Comparison of ENCODE assay signal across 1 cellular context in the genomic region with DNA sequence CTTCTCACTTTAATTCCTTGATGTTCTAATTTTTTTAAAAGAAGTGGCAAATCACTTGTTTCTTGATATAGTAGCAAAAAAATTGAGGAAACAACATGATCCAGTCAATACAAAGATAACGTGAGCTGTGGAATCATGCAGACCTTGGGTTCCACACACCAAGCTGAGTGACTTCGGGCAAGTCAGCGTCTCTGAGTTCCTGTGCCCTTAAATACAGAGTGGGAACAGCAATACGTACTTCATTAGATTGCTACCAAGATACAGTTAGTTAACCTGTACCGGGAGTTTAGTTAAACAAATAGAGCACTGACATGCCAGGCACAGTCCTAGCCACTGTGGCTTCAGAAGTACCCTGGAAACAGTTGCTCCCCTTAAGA.
TF ChIP-seq lines count a peak whose summit lies in the region.

No MANE protein-coding gene starts in this region.

TF ChIP-seq in K562, 482 proteins besides CTCF, POLR2A, EP300 and RAD21 (continued from another document):
- TF ChIP-seq, protein P1, sequence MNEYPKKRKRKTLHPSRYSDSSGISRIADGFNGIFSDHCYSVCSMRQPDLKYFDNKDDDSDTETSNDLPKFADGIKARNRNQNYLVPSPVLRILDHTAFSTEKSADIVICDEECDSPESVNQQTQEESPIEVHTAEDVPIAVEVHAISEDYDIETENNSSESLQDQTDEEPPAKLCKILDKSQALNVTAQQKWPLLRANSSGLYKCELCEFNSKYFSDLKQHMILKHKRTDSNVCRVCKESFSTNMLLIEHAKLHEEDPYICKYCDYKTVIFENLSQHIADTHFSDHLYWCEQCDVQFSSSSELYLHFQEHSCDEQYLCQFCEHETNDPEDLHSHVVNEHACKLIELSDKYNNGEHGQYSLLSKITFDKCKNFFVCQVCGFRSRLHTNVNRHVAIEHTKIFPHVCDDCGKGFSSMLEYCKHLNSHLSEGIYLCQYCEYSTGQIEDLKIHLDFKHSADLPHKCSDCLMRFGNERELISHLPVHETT (CRISPR knock-in tag; conservative IDR thresholded peaks at IDR 0.05 in 1 of 2, IDR thresholded peaks at IDR 0.05 in 1 of 2): no peak
- TF ChIP-seq ZNF184 (CRISPR knock-in tag; IDR thresholded peaks at IDR 0.05) (no peak), SMAD1 (IDR thresholded peaks at IDR 0.05; ENCODE audit: low read depth, low read length, partially characterized antibody) (no peak), HNRNPUL1 (IDR thresholded peaks at IDR 0.05; ENCODE audit: low read length) (no peak), ZFPM2 (CRISPR knock-in tag; IDR thresholded peaks at IDR 0.05) (no peak), ARNT (IDR thresholded peaks at IDR 0.05) (no peak), ZNF785 (CRISPR knock-in tag; IDR thresholded peaks at IDR 0.05) (no peak), ZNF584 (CRISPR knock-in tag; IDR thresholded peaks at IDR 0.05; ENCODE audit: low read depth) (no peak), PHTF2 (CRISPR knock-in tag; IDR thresholded peaks at IDR 0.05) (no peak), E2F3 (CRISPR knock-in tag; IDR thresholded peaks at IDR 0.05) (no peak), HMG20B (CRISPR knock-in tag; IDR thresholded peaks at IDR 0.05) (no peak), CREBBP (IDR thresholded peaks at IDR 0.05; ENCODE audit: low read depth, low read length) (no peak), SRF (CRISPR knock-in tag; IDR thresholded peaks at IDR 0.05) (no peak)
- TF ChIP-seq, protein P2, sequence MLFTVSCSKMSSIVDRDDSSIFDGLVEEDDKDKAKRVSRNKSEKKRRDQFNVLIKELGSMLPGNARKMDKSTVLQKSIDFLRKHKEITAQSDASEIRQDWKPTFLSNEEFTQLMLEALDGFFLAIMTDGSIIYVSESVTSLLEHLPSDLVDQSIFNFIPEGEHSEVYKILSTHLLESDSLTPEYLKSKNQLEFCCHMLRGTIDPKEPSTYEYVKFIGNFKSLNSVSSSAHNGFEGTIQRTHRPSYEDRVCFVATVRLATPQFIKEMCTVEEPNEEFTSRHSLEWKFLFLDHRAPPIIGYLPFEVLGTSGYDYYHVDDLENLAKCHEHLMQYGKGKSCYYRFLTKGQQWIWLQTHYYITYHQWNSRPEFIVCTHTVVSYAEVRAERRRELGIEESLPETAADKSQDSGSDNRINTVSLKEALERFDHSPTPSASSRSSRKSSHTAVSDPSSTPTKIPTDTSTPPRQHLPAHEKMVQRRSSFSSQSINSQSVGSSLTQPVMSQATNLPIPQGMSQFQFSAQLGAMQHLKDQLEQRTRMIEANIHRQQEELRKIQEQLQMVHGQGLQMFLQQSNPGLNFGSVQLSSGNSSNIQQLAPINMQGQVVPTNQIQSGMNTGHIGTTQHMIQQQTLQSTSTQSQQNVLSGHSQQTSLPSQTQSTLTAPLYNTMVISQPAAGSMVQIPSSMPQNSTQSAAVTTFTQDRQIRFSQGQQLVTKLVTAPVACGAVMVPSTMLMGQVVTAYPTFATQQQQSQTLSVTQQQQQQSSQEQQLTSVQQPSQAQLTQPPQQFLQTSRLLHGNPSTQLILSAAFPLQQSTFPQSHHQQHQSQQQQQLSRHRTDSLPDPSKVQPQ (CRISPR knock-in tag; IDR thresholded peaks at IDR 0.05; ENCODE audit: borderline replicate concordance): no peak
- TF ChIP-seq, protein P3, sequence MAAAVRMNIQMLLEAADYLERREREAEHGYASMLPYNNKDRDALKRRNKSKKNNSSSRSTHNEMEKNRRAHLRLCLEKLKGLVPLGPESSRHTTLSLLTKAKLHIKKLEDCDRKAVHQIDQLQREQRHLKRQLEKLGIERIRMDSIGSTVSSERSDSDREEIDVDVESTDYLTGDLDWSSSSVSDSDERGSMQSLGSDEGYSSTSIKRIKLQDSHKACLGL (CRISPR knock-in tag; IDR thresholded peaks at IDR 0.05; ENCODE audit: borderline replicate concordance, poor library complexity, severe bottlenecking): no peak
- TF ChIP-seq, protein P4, sequence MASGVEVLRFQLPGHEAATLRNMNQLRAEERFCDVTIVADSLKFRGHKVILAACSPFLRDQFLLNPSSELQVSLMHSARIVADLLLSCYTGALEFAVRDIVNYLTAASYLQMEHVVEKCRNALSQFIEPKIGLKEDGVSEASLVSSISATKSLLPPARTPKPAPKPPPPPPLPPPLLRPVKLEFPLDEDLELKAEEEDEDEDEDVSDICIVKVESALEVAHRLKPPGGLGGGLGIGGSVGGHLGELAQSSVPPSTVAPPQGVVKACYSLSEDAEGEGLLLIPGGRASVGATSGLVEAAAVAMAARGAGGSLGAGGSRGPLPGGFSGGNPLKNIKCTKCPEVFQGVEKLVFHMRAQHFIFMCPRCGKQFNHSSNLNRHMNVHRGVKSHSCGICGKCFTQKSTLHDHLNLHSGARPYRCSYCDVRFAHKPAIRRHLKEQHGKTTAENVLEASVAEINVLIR (CRISPR knock-in tag; IDR thresholded peaks at IDR 0.05): no peak
- TF ChIP-seq, protein P5, sequence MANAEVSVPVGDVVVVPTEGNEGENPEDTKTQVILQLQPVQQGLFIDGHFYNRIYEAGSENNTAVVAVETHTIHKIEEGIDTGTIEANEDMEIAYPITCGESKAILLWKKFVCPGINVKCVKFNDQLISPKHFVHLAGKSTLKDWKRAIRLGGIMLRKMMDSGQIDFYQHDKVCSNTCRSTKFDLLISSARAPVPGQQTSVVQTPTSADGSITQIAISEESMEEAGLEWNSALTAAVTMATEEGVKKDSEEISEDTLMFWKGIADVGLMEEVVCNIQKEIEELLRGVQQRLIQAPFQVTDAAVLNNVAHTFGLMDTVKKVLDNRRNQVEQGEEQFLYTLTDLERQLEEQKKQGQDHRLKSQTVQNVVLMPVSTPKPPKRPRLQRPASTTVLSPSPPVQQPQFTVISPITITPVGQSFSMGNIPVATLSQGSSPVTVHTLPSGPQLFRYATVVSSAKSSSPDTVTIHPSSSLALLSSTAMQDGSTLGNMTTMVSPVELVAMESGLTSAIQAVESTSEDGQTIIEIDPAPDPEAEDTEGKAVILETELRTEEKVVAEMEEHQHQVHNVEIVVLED (CRISPR knock-in tag; IDR thresholded peaks at IDR 0.05): no peak
TF ChIP-seq in K562: peak in this region for 0.
